ENCODE assay signal across 1 cellular context in the genomic region with DNA sequence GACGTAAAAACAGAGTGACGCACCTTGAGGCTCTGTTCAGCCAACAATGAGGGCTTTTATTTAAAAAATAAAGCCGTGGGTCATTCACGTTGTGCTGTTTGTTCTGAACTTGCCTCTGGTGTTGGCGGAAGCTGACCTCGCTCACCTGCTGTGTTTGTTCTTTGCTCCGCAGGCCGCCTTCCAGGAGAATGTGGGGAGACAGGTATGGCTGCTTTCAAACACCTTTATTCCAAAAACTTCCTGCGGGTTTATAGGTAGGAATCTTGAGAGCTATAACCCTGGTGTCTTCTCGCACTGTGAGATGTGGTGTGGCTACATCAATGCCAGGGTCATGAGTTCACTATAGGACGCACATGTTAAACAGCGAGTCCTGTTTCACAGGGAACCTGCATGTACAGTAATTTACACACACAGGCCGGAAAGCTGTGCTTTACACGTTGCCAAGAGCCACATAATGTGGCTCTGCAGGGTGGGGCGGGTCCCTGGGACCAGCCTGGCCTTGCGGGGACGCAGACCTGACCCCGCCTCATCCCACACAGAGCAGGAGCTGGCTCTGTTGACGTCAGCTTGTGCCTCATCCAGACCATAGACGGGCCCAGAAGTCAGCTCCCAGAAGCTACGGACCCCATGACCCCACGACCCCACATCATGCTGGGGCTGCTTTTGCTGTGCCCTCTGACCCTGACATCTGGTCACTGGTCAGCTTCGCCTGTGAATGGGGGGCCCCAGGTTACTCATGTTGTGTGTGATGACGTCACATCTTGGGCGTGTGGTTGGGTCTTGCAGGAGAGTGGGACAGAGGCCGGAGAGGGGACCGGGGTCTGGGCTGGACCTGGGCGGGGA.
TF ChIP-seq lines count a peak whose summit lies in the region.

No MANE protein-coding gene starts in this region.

TF ChIP-seq in H1, 55 proteins besides CTCF, POLR2A, EP300 and RAD21:
- TF ChIP-seq SP1 (IDR thresholded peaks at IDR 0.05; ENCODE audit: low read depth, low read length) (peak; percentile 68), JUND (IDR thresholded peaks at IDR 0.05; ENCODE audit: low read length) (no peak), RBBP5 (IDR thresholded peaks at IDR 0.05; ENCODE audit: borderline replicate concordance, low read depth, low read length) (0 out of 2 replicates have a peak, but pooled peaks have one; percentile 9)
